ENCODE assay signal across 25 cellular contexts in genomic region chr3:8667429-8668091, GRCh38. TPM values are rescaled to one million over a fixed set of nuclear protein-coding genes. Genes with fewer than 3 reads are reported as not detected.
"Had no signal": no experiment of that assay in that cellular context is flagged by ENCODE, and none has a peak within 500 bp of the region (broad histone marks: within the 10 kb centered on the region; RNA-seq: fewer than 3 reads in every experiment).

No MANE protein-coding gene starts in this region.

- H3K27ac ChIP-seq: colonic mucosa, epithelial cell of prostate, esophagus squamous epithelium, gastrocnemius medialis, heart right ventricle, left lung, lower lobe of right lung had no signal

- DNase-seq: colonic mucosa; cortex of kidney; effector CD8-positive, alpha-beta T cell; effector memory CD8-positive, alpha-beta T cell; endodermal cell; erythroblast; esophagus squamous epithelium; foreskin melanocyte; gastrocnemius medialis; glutamatergic neuron; head of caudate nucleus; heart right ventricle; hippocampal formation; left cardiac atrium; left lung; left ventricle myocardium superior; lower lobe of right lung; mesenchymal stem cell; midbrain had no signal

- H3K4me3 ChIP-seq: colonic mucosa, esophagus squamous epithelium, gastrocnemius medialis, heart right ventricle, left lung, lower lobe of right lung had no signal

- H3K9me3 ChIP-seq: colonic mucosa, esophagus squamous epithelium, gastrocnemius medialis, heart right ventricle, left lung, lower lobe of right lung had no signal

- H3K36me3 ChIP-seq: colonic mucosa, esophagus squamous epithelium, gastrocnemius medialis, heart right ventricle, left lung, lower lobe of right lung had no signal

- H3K4me1 ChIP-seq: colonic mucosa, esophagus squamous epithelium, gastrocnemius medialis, left lung, lower lobe of right lung had no signal

- H3K27me3 ChIP-seq: colonic mucosa, esophagus squamous epithelium, gastrocnemius medialis, heart right ventricle, left lung had no signal

- ATAC-seq: effector memory CD8-positive, alpha-beta T cell; esophagus mucosa; gastrocnemius medialis; heart right ventricle; left cardiac atrium; left lung; left ventricle myocardium superior; lower lobe of right lung had no signal

RNA-seq across cellular contexts. Expression of gene SSUH2, which starts 23.0 kb away (rescaled TPM):
- total RNA-seq: glomerular endothelial cell, kidney epithelial cell, lower lobe of right lung, lung microvascular endothelial cell, mononuclear cell had no signal
